Comparison of ENCODE assay signal across 32 cellular contexts in genomic region chr1:33562563-33562962, GRCh38.
"Had no signal": no experiment of that assay in that cellular context is flagged by ENCODE, and none has a peak within 500 bp of the region (broad histone marks: within the 10 kb centered on the region; RNA-seq: fewer than 3 reads in every experiment).

No MANE protein-coding gene starts in this region.

- ATAC-seq: activated CD4-positive, alpha-beta T cell treated with anti-CD3 and anti-CD28 coated beads for 36 hours; activated CD4-positive, CD25-positive, alpha-beta regulatory T cell treated with anti-CD3 and anti-CD28 coated beads, Interleukin-2, amount 50 U/mL, for 24 hours; activated CD8-positive, alpha-beta memory T cell treated with anti-CD3 and anti-CD28 coated beads, Interleukin-2, amount 10 ng/mL, durations not matched to agents 7 days and 5 days; activated CD8-positive, alpha-beta T cell treated with anti-CD3 and anti-CD28 coated beads, Interleukin-2, amount 10 ng/mL, durations not matched to agents 7 days and 5 days; activated naive CD8-positive, alpha-beta T cell treated with anti-CD3 and anti-CD28 coated beads, Interleukin-2, amount 50 U/mL, for 24 hours; WTC11 had no signal

- H3K27me3 ChIP-seq: ascending aorta, cardiac muscle cell had no signal

- DNase-seq: activated CD4-positive, alpha-beta memory T cell treated with anti-CD3 and anti-CD28 coated beads, Interleukin-2, amount 10 ng/mL, durations not matched to agents 7 days and 5 days; activated CD4-positive, alpha-beta T cell treated with anti-CD3 and anti-CD28 coated beads for 1 hour; activated CD4-positive, alpha-beta T cell treated with anti-CD3 and anti-CD28 coated beads for 36 hours; activated CD4-positive, alpha-beta T cell treated with anti-CD3 and anti-CD28 coated beads for 48 hours; activated CD4-positive, alpha-beta T cell treated with anti-CD3 and anti-CD28 coated beads, Interleukin-2, amount 10 ng/mL, durations not matched to agents 7 days and 5 days; activated CD4-positive, alpha-beta T cell treated with anti-CD3 and anti-CD28 coated beads, Interleukin-2, amount 50 U/mL, for 48 hours; activated CD4-positive, CD25-positive, alpha-beta regulatory T cell; activated CD8-positive, alpha-beta memory T cell treated with anti-CD3 and anti-CD28 coated beads for 24 hours; activated CD8-positive, alpha-beta memory T cell treated with anti-CD3 and anti-CD28 coated beads, Interleukin-2, amount 10 ng/mL, durations not matched to agents 7 days and 5 days; activated CD8-positive, alpha-beta memory T cell treated with anti-CD3 and anti-CD28 coated beads, Interleukin-2, amount 50 U/mL, for 48 hours; activated CD8-positive, alpha-beta T cell treated with anti-CD3 and anti-CD28 coated beads, Interleukin-2, amount 10 ng/mL, durations not matched to agents 7 days and 5 days; activated effector memory CD4-positive, alpha-beta T cell treated with Interleukin-2 at 50 U/mL for 16 hours; activated gamma-delta T cell; activated naive CD4-positive, alpha-beta T cell treated with anti-CD3 and anti-CD28 coated beads, Interleukin-2, amount 10 ng/mL, durations not matched to agents 7 days and 5 days; activated naive CD4-positive, alpha-beta T cell treated with Interleukin-2 at 50 U/mL for 16 hours; activated naive CD8-positive, alpha-beta T cell treated with anti-CD3 and anti-CD28 coated beads, Interleukin-2, amount 10 ng/mL, durations not matched to agents 7 days and 5 days; activated naive CD8-positive, alpha-beta T cell treated with anti-CD3 and anti-CD28 coated beads, Interleukin-2, amount 50 U/mL, for 24 hours; activated T-cell treated with anti-CD3 and anti-CD28 coated beads, Interleukin-2, amount 50 U/mL, for 24 hours; activated T-cell treated with anti-CD3 and anti-CD28 coated beads, Interleukin-2, amount 50 U/mL, for 48 hours; amygdala; anterior cingulate cortex; caudate nucleus; cerebellar nuclear complex; T-helper 2 cell; T-helper 9 cell; WERI-Rb-1 had no signal

- FAIRE-seq: bronchial epithelial cell, TTC549 had no signal

- H3K27ac ChIP-seq: cardiac muscle cell, WERI-Rb-1 had no signal

- H3K9me3 ChIP-seq: ascending aorta had no signal

- H3K36me3 ChIP-seq: ascending aorta, cardiac muscle cell, WERI-Rb-1 had no signal

- H3K4me3 ChIP-seq: ascending aorta, cardiac muscle cell had no signal
